ENCODE assay signal across 1 cellular context in the genomic region with DNA sequence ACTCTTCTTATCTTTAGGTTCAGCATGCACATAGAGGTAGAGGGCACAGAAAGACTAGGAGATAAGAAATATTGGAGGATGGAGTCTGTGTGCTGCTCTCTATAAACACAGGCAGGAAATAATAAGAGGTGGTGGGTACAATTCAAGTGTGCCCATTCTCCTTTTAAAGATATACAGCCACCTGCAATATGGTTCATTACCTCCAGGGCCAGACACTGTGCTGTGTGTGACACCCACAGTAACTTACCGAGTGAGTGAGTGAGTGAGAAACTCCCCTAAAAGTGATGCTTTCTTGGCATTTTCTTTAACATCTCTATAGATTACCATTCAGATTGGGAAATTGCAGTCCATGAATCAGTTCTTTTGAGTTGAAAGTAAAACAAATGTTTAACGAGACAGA.
TF ChIP-seq lines count a peak whose summit lies in the region.

No MANE protein-coding gene starts in this region.

TF ChIP-seq in GM23338, 12 proteins besides CTCF, POLR2A, EP300 and RAD21 (continued from another document):
- TF ChIP-seq, protein P1, sequence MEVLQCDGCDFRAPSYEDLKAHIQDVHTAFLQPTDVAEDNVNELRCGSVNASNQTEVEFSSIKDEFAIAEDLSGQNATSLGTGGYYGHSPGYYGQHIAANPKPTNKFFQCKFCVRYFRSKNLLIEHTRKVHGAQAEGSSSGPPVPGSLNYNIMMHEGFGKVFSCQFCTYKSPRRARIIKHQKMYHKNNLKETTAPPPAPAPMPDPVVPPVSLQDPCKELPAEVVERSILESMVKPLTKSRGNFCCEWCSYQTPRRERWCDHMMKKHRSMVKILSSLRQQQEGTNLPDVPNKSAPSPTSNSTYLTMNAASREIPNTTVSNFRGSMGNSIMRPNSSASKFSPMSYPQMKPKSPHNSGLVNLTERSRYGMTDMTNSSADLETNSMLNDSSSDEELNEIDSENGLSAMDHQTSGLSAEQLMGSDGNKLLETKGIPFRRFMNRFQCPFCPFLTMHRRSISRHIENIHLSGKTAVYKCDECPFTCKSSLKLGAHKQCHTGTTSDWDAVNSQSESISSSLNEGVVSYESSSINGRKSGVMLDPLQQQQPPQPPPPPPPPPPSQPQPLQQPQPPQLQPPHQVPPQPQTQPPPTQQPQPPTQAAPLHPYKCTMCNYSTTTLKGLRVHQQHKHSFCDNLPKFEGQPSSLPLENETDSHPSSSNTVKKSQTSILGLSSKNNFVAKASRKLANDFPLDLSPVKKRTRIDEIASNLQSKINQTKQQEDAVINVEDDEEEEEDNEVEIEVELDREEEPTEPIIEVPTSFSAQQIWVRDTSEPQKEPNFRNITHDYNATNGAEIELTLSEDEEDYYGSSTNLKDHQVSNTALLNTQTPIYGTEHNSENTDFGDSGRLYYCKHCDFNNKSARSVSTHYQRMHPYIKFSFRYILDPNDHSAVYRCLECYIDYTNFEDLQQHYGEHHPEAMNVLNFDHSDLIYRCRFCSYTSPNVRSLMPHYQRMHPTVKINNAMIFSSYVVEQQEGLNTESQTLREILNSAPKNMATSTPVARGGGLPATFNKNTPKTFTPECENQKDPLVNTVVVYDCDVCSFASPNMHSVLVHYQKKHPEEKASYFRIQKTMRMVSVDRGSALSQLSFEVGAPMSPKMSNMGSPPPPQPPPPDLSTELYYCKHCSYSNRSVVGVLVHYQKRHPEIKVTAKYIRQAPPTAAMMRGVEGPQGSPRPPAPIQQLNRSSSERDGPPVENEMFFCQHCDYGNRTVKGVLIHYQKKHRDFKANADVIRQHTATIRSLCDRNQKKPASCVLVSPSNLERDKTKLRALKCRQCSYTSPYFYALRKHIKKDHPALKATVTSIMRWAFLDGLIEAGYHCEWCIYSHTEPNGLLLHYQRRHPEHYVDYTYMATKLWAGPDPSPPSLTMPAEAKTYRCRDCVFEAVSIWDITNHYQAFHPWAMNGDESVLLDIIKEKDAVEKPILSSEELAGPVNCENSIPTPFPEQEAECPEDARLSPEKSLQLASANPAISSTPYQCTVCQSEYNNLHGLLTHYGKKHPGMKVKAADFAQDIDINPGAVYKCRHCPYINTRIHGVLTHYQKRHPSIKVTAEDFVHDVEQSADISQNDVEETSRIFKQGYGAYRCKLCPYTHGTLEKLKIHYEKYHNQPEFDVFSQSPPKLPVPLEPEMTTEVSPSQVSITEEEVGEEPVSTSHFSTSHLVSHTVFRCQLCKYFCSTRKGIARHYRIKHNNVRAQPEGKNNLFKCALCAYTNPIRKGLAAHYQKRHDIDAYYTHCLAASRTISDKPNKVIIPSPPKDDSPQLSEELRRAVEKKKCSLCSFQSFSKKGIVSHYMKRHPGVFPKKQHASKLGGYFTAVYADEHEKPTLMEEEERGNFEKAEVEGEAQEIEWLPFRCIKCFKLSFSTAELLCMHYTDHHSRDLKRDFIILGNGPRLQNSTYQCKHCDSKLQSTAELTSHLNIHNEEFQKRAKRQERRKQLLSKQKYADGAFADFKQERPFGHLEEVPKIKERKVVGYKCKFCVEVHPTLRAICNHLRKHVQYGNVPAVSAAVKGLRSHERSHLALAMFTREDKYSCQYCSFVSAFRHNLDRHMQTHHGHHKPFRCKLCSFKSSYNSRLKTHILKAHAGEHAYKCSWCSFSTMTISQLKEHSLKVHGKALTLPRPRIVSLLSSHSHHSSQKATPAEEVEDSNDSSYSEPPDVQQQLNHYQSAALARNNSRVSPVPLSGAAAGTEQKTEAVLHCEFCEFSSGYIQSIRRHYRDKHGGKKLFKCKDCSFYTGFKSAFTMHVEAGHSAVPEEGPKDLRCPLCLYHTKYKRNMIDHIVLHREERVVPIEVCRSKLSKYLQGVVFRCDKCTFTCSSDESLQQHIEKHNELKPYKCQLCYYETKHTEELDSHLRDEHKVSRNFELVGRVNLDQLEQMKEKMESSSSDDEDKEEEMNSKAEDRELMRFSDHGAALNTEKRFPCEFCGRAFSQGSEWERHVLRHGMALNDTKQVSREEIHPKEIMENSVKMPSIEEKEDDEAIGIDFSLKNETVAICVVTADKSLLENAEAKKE (CRISPR knock-in tag; IDR thresholded peaks at IDR 0.05) = no peak
- TF ChIP-seq NANOG (IDR thresholded peaks at IDR 0.05; ENCODE audit: borderline replicate concordance) (no peak), ZNF114 (CRISPR knock-in tag; IDR thresholded peaks at IDR 0.05) (no peak)
